ENCODE assay signal across 8 cellular contexts in genomic region chr1:171084879-171085278, GRCh38.
"Had no signal": no experiment of that assay in that cellular context is flagged by ENCODE, and none has a peak within 500 bp of the region (broad histone marks: within the 10 kb centered on the region; RNA-seq: fewer than 3 reads in every experiment).

No MANE protein-coding gene starts in this region.

- DNase-seq: H9, HCEC 1CT, KBM-7 had no signal

- FAIRE-seq: H1, H54, HTR-8/SVneo had no signal

- H3K9me3 Mint-ChIP-seq: GM23338, H9, IgD-negative memory B cell had no signal

- H3K36me3 Mint-ChIP-seq: IgD-negative memory B cell had no signal

- H3K4me3 Mint-ChIP-seq: GM23338, H9, IgD-negative memory B cell had no signal

- ATAC-seq: GM23338 had no signal

- H3K27me3 Mint-ChIP-seq: IgD-negative memory B cell had no signal

- H3K27ac Mint-ChIP-seq: GM23338, H9, IgD-negative memory B cell had no signal

- H3K4me3 ChIP-seq: GM23338 had no signal
